Comparison of ENCODE assay signal across 21 cellular contexts in the genomic region with DNA sequence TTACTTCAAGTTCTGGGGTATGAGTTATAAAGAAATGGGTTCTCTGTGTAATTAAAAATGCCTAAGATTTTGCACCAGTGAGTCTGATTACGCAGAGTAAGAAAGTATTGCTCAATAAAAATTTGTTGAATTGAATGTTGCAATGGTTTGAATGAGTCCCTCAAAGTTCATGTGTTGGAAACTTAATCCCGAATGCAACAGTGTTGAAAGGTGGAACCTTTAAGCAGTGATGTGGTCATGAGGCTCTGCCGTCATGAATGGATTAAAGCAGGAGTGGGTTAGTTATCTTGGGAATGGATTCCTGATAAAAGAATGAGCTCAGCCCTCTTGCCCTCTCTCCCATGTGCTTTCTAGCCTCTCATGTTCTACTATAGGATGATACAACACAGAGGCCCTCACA. TPM values are rescaled to one million over a fixed set of nuclear protein-coding genes. Genes with fewer than 3 reads are reported as not detected.
DNase-seq lines count a peak whose midpoint lies in the region; ATAC-seq, FAIRE-seq and TF ChIP-seq lines count a peak whose summit lies in the region.
"Had no signal": no experiment of that assay in that cellular context is flagged by ENCODE, and none has a peak within 500 bp of the region (broad histone marks: within the 10 kb centered on the region; RNA-seq: fewer than 3 reads in every experiment).

No MANE protein-coding gene starts in this region.

- peak; percentile 21 for DNase-seq in NCI-H2107 treated with DMSO at 0.1 percent for 48 hours (lab: John Stamatoyannopoulos, UW; ENCODE audit: unreplicated experiment)
- DNase-seq in NCI-H2107 (lab: John Stamatoyannopoulos, UW) = no peak
- no peak for DNase-seq in K562 (ENCODE audit: extremely low read depth in 1 of 4, low spot score in 3 of 4)
- no peak for DNase-seq in smooth muscle cell (lab: John Stamatoyannopoulos, UW; ENCODE audit: unreplicated experiment)
- no peak for DNase-seq in vagina (ENCODE audit: extremely low spot score in 2 of 2)
- DNase-seq in NCI-H748 treated with DMSO at 0.1 percent for 48 hours (lab: John Stamatoyannopoulos, UW) = no peak
- DNase-seq: activated CD4-positive, alpha-beta T cell treated with anti-CD3 and anti-CD28 coated beads for 4 hours; activated CD8-positive, alpha-beta memory T cell treated with anti-CD3 and anti-CD28 coated beads, Interleukin-2, amount 50 U/mL, for 4 hours; CD4-positive, CD25-positive, alpha-beta regulatory T cell; naive B cell; NCI-H1436; posterior cingulate gyrus; SK-N-SH; stimulated activated naive CD4-positive, alpha-beta T cell treated with Interleukin-2 at 50 U/mL for 16 hours; upper lobe of left lung had no signal

- FAIRE-seq in K562 (lab: Jason Lieb, UNC) = no peak
- FAIRE-seq: frontal cortex had no signal

- H3K79me2 ChIP-seq in K562 (ENCODE audit: control insufficient read depth, insufficient read depth, low read length) = no peaks in the 10 kb centered on the region
- H3K79me2 ChIP-seq in smooth muscle cell (ENCODE audit: low read depth) = no peaks in the 10 kb centered on the region

- no peaks in the 10 kb centered on the region for H3K36me3 ChIP-seq in K562 (ENCODE audit: control insufficient read depth, insufficient read depth, low read length)
- no peaks in the 10 kb centered on the region for H3K36me3 ChIP-seq in gastroesophageal sphincter
- no peaks in the 10 kb centered on the region for H3K36me3 ChIP-seq in smooth muscle cell (ENCODE audit: low read depth)
- H3K36me3 ChIP-seq in vagina = no peaks in the 10 kb centered on the region
- H3K36me3 ChIP-seq: upper lobe of left lung had no signal

- TF ChIP-seq POLR2A in K562 (conservative IDR thresholded peaks at IDR 0.05) (no peak), gastroesophageal sphincter (IDR thresholded peaks at IDR 0.05) (no peak), vagina (IDR thresholded peaks at IDR 0.05) (no peak)

- no peaks in the 10 kb centered on the region for H3K9me1 ChIP-seq in K562 (ENCODE audit: control insufficient read depth, insufficient read depth, low read length)

- TF ChIP-seq RAD21 in K562 (CRISPR knock-in tag; conservative IDR thresholded peaks at IDR 0.05 in 1 of 2, IDR thresholded peaks at IDR 0.05 in 1 of 2) = no peak

- in situ Hi-C loops in K562 (cut with MboI) = no loop called here

- H3K4me1 ChIP-seq in K562 (replicated peaks in 1 of 2; ENCODE audit: control insufficient read depth in 2 of 2, insufficient read depth in 2 of 2, low read length in 2 of 2) (no peaks in the 10 kb centered on the region), gastroesophageal sphincter (peaks cover 4 to 22% (median 4%) of the 10 kb centered on the region in 3 donors), smooth muscle cell (ENCODE audit: low read depth) (peaks cover 35% of the 10 kb centered on the region), vagina (no peaks in the 10 kb centered on the region)
- H3K4me1 ChIP-seq: upper lobe of left lung had no signal

- TF ChIP-seq CTCF in K562 (IDR thresholded peaks at IDR 0.05 in 2 of 3, conservative IDR thresholded peaks at IDR 0.05 in 1 of 3; ENCODE audit: insufficient read depth in 2 of 3, low read depth in 1 of 3, low read length in 3 of 3) = no peak
- no peak for TF ChIP-seq CTCF in gastroesophageal sphincter (IDR thresholded peaks at IDR 0.05)
- no peak for TF ChIP-seq CTCF in smooth muscle cell (IDR thresholded peaks at IDR 0.05; ENCODE audit: borderline replicate concordance, insufficient read depth, poor library complexity, severe bottlenecking)
- TF ChIP-seq CTCF in vagina (IDR thresholded peaks at IDR 0.05) = no peak

- no peaks in the 10 kb centered on the region for H4K20me1 ChIP-seq in K562 (replicated peaks; ENCODE audit: control insufficient read depth, insufficient read depth, low read length)
- H4K20me1 ChIP-seq in smooth muscle cell (ENCODE audit: low read depth) = no peaks in the 10 kb centered on the region

- H3K9me3 ChIP-seq in K562 (replicated peaks; ENCODE audit: control insufficient read depth, insufficient read depth, low read depth, low read length) (no peaks in the 10 kb centered on the region), gastroesophageal sphincter (no peaks in the 10 kb centered on the region), smooth muscle cell (replicated peaks; ENCODE audit: low read depth) (no peaks in the 10 kb centered on the region), vagina (no peaks in the 10 kb centered on the region)
- H3K9me3 ChIP-seq: SK-N-SH, upper lobe of left lung had no signal

- BruUV-seq in K562 (replicated peaks; lab: Mats Ljungman, UMichigan) = no TSS peak

- no peak for TF ChIP-seq EP300 in K562 (IDR thresholded peaks at IDR 0.05; ENCODE audit: low read length)
- TF ChIP-seq EP300 in gastroesophageal sphincter (IDR thresholded peaks at IDR 0.05) = no peak

- peaks cover 38% of the 10 kb centered on the region for H3F3A ChIP-seq in smooth muscle cell (ENCODE audit: low read depth)

- H2AFZ ChIP-seq in K562 (ENCODE audit: low read depth, low read length) = no peak overlapping the region
- H2AFZ ChIP-seq in smooth muscle cell (ENCODE audit: low read depth) = no peak overlapping the region

- no peak for ATAC-seq in K562
- ATAC-seq in gastroesophageal sphincter = peak; percentile 43
- no peak for ATAC-seq in GM19328 (IDR thresholded peaks at IDR 0.05; ENCODE audit: unreplicated experiment)

- CTCF ChIA-PET in K562 (lab: Yijun Ruan, JAX; ENCODE audit: low intra/inter-chr PET ratio) = no interaction called here

- H3K4me3 ChIP-seq in K562 (no peak overlapping the region), gastroesophageal sphincter (no peak overlapping the region), smooth muscle cell (no peak overlapping the region), vagina (no peak overlapping the region)
- H3K4me3 ChIP-seq: lung, upper lobe of left lung had no signal

- POLR2A ChIA-PET in K562 (lab: Yijun Ruan, JAX) = no interaction called here

- intact Hi-C loops in K562 (cut with micrococcal nuclease) = no loop called here
- intact Hi-C loops in vagina (cut with DNase I) = no loop called here

- WGBS in K562 (ENCODE audit: insufficient coverage, low coverage, missing lambda C conversion rate) = 4% methylated on average over 3 of the region's 3 CpGs
- 82 to 94% methylated on average over 2 to 3 of the region's 3 CpGs for WGBS in gastroesophageal sphincter (ENCODE audit: low coverage in 1 of 2), 2 donors
- 12% methylated on average over 3 of the region's 3 CpGs for WGBS in smooth muscle cell (ENCODE audit: low lambda C conversion rate)

- H3K27ac ChIP-seq in K562 (ENCODE audit: extremely low read depth, low read depth, low read length) = no peak overlapping the region
- H3K27ac ChIP-seq in gastroesophageal sphincter = no peak overlapping the region
- peak overlapping the region; percentile 98 for H3K27ac ChIP-seq in smooth muscle cell (ENCODE audit: low read depth)
- no peak overlapping the region for H3K27ac ChIP-seq in vagina
- H3K27ac ChIP-seq: 22Rv1, KMS-11, upper lobe of left lung had no signal

- H3K4me2 ChIP-seq in K562 (ENCODE audit: insufficient read depth, low read length) (no peak overlapping the region), smooth muscle cell (peak overlapping the region; percentile 40)
- H3K4me2 ChIP-seq: KMS-11, SK-N-SH had no signal

- H3K9ac ChIP-seq in K562 (ENCODE audit: insufficient read depth in 1 of 2, low read depth in 2 of 2, low read length in 2 of 2) (no peak overlapping the region), smooth muscle cell (ENCODE audit: low read depth) (peak overlapping the region; percentile 82)
- H3K9ac ChIP-seq: KMS-11, SK-N-SH had no signal

- H3K27me3 ChIP-seq in K562 (ENCODE audit: control insufficient read depth in 2 of 2, insufficient read depth in 2 of 2, low read length in 2 of 2) = 0 out of 5 replicates have a peak, but pooled peaks cover 0 to 2% of the 10 kb centered on the region in 2 experiments
- no peaks in the 10 kb centered on the region for H3K27me3 ChIP-seq in gastroesophageal sphincter
- H3K27me3 ChIP-seq in smooth muscle cell (ENCODE audit: low read depth) = no peaks in the 10 kb centered on the region
- H3K27me3 ChIP-seq in vagina = no peaks in the 10 kb centered on the region
- H3K27me3 ChIP-seq: upper lobe of left lung had no signal

TF ChIP-seq in K562, 482 proteins besides CTCF, POLR2A, EP300 and RAD21:
- peak; percentile 84 for TF ChIP-seq CEBPB (tag; IDR thresholded peaks at IDR 0.05)
- no peak for TF ChIP-seq CEBPG (CRISPR knock-in tag; IDR thresholded peaks at IDR 0.05)
- TF ChIP-seq CEBPG (tag; conservative IDR thresholded peaks at IDR 0.05 in 1 of 2, IDR thresholded peaks at IDR 0.05 in 1 of 2) = peak; percentile 78 to 84
- no peak for TF ChIP-seq LEF1 (IDR thresholded peaks at IDR 0.05)

RNA-seq across cellular contexts. Expression of gene SESN3, which starts 52.7 kb away (rescaled TPM):
- 0.83 and 3.3 TPM in 2 replicates for total RNA-seq in K562 (2011; cell fraction: chromatin; rRNA removed; ENCODE audit: low replicate concordance)
- total RNA-seq in K562 (2011; cell fraction: nucleolus; rRNA removed) = 0.17 and 0.53 TPM in 2 replicates
- total RNA-seq in K562 (2011; cell fraction: nucleoplasm; rRNA removed) = 1.4 and 2.3 TPM in 2 replicates
- 1.1 and 1.5 TPM in 2 replicates for total RNA-seq in K562 (2014; rRNA removed)
- 2.0 and 2.1 TPM in 2 replicates for total RNA-seq in K562 (2014; rRNA removed; fragmentation: Illumina TruSeq; extraction: Trizol)
- 1.9 and 2.4 TPM in 2 replicates for total RNA-seq in K562 (2015; rRNA removed; fragmentation: Illumina TruSeq; extraction: Trizol)
- 2.5 and 2.6 TPM in 2 replicates for total RNA-seq in K562 (2021)
- 0.95 and 1.6 TPM in 2 replicates for polyA plus RNA-seq in K562 (2011; rRNA removed)
- 0.09 and 0.63 TPM in 2 replicates for polyA plus RNA-seq in K562 (2011; cell fraction: cytosol; rRNA removed)
- 0.47 and 1.7 TPM in 2 replicates for polyA plus RNA-seq in K562 (2011; cell fraction: nucleus; rRNA removed)
- polyA plus RNA-seq in K562 (2012) = 1.3 and 1.6 TPM in 2 replicates
- 1.1 and 1.5 TPM in 2 replicates for polyA plus RNA-seq in K562 (2014; fragmentation: Illumina TruSeq; extraction: Trizol)
- under 1 TPM; 0.44 to 0.48 TPM for polyA plus RNA-seq in K562 (2014; fragmentation: Nextera tagmentation; extraction: Ambion mirVana)
- 0.78 and 0.81 TPM in 2 replicates for polyA plus RNA-seq in K562 (2014; rRNA removed)
- polyA minus RNA-seq in K562 (2011; rRNA and poly(A)+ RNA removed) = 1.6 and 3.4 TPM in 2 replicates
- 0.38 and 0.82 TPM in 2 replicates for polyA minus RNA-seq in K562 (2011; cell fraction: cytosol; rRNA and poly(A)+ RNA removed)
- polyA minus RNA-seq in K562 (2011; cell fraction: nucleus; rRNA and poly(A)+ RNA removed) = 0.81 and 2.8 TPM in 2 replicates
- 10 to 100 TPM; 24.5 to 32.8 (median 28.8) TPM for total RNA-seq in gastroesophageal sphincter
- 374 and 429 TPM in 2 replicates for total RNA-seq in smooth muscle cell
- polyA plus RNA-seq in smooth muscle cell = 20.4 and 30.9 TPM in 2 replicates
- total RNA-seq in vagina = 28.2 TPM

Comparison
In these comparisons a context has a peak if more than half of its experiments do, and no peak if none do; other contexts are left out.
1. RNA of gene SESN3, which starts 52.7 kb away (total RNA-seq): 374 to 429 TPM in smooth muscle cell; 24.5 to 32.8 TPM in gastroesophageal sphincter, 28.2 TPM in vagina (single experiment) and 0.17 to 3.3 TPM in K562; every median in the first group is over 10 times any median in the second.